In the genomic region with DNA sequence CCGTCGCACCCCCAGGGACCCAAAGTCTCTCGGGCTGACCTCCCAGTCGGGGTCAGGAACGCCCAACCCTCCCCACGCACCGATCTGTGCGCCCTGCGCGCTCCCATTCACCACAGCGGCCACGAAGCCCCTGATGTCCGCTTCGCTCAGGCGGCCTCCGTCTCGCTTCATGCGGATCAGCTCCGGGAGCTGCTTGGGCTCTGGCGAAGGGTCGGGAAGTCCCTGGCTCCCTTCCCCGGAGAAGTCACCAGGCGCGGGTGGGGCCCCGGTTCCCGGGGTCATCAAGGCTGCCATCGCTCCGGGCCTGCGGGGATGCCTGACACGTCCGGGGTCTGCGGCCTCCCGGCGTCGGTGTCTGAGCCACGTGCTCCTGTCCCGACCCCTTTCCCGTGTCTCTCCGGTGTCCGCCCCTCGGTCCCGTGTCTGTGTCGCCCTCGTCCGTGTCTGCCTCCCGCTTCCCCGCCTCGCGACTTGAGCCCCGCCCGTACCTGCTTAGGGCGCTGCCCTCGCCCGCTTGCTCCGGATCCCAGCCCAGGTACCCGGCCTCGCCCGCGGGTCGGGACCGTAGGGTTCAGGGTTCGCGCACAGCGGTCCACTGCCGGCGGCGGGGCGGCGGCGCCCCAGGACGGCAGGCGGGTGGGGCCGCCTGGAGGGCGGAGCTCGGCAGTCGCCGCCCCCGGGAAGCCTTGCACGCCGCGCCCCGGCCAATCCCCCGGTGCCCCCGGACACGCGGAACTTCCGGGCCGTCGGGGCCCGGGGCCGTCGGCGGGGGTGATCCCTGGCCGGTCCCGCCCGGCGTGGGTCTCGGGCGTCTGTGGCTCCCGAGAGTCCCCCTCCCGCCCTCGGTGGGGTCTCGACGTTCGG, we compare ENCODE assay signal across 8 cellular contexts. TPM values are rescaled to one million over a fixed set of nuclear protein-coding genes. Genes with fewer than 3 reads are reported as not detected.
DNase-seq lines count a peak whose midpoint lies in the region; ATAC-seq and TF ChIP-seq lines count a peak whose summit lies in the region.

TSS of gene TYMP (minus strand) at position 597 of the 864 bp plus-strand sequence. CDS start at position 294, 303 bp downstream.

- DNase-seq in AG08395 (ENCODE audit: low spot score) (peak; percentile 67), RPMI7951 (ENCODE audit: low read depth) (no peak), ascending aorta (ENCODE audit: low spot score in 2 of 2) (peak in 1 of 2 donors; percentile 82), spleen (no peak), HCEC 1CT (no peak)

- H3K4me1 ChIP-seq in ascending aorta: peaks cover 18 to 35% of the 10 kb centered on the region in 2 donors
- peaks cover 22 to 96% (median 79%) of the 10 kb centered on the region in 6 donors for H3K4me1 ChIP-seq in spleen

- H3K9me3 ChIP-seq in ascending aorta (no peaks in the 10 kb centered on the region), iPS-18c (ENCODE audit: control insufficient read depth, insufficient read depth, low read length) (peaks cover 6% of the 10 kb centered on the region), spleen (no peaks in the 10 kb centered on the region)

- no peaks in the 10 kb centered on the region for H3K36me3 ChIP-seq in ascending aorta
- peaks cover 0 to 18% (median 0%) of the 10 kb centered on the region in 6 donors for H3K36me3 ChIP-seq in spleen

- peak; percentile 20 for ATAC-seq in GM19452 (IDR thresholded peaks at IDR 0.05; ENCODE audit: unreplicated experiment)
- ATAC-seq in GM19328 (IDR thresholded peaks at IDR 0.05; ENCODE audit: unreplicated experiment): no peak

- H3K27ac ChIP-seq in ascending aorta (peak within 1 kb of the TSS; percentile 80 to 91), spleen (peak within 1 kb of the TSS; percentile 97 to 100 (median 99))

- intact Hi-C loops in ascending aorta (cut with DNase I): loop anchor here (5.0 kb wide), 1 partner anchor 98 kb away; the partner anchor contains the start of gene ARSA
- intact Hi-C loops in spleen (cut with DNase I; ENCODE audit: low total_unique reads): no loop called here

- peak within 1 kb of the TSS; percentile 61 to 78 for H3K4me3 ChIP-seq in ascending aorta
- peak within 1 kb of the TSS; percentile 52 for H3K4me3 ChIP-seq in iPS-18c (ENCODE audit: insufficient read depth, low read depth, low read length)
- peak within 1 kb of the TSS; percentile 50 to 97 (median 64) for H3K4me3 ChIP-seq in spleen

- WGBS in spleen, 5 donors: 5 to 50% (median 11%) methylated on average over 28 to 105 of the region's 105 CpGs

- TF ChIP-seq CTCF in ascending aorta (IDR thresholded peaks at IDR 0.05): no peak
- TF ChIP-seq CTCF in spleen (IDR thresholded peaks at IDR 0.05 in 8 of 11, conservative IDR thresholded peaks at IDR 0.05 in 3 of 11): peak in 1 of 11 experiments; percentile 42

- H3K27me3 ChIP-seq in ascending aorta (peaks cover 11% of the 10 kb centered on the region), spleen (replicated peaks in 1 of 7) (no peaks in the 10 kb centered on the region)

- peak in 2 of 3 donors; percentile 16 to 74 for TF ChIP-seq POLR2A in spleen (IDR thresholded peaks at IDR 0.05)

RNA-seq across cellular contexts. Expression of gene TYMP, which starts in this region (rescaled TPM):
- total RNA-seq in RPMI7951 (2014; rRNA removed; shearing (Covaris generic)): 16.5 and 27.5 TPM in 2 replicates
- 150 TPM for total RNA-seq in ascending aorta
- 100 to 1,000 TPM in 6 of 7 donors, 10 to 100 TPM in 1; 73.7 to 284 (median 152) TPM for total RNA-seq in spleen
- polyA plus RNA-seq in spleen: 100 to 1,000 TPM in 1 of 3 donors, 10 to 100 TPM in 2; 88.3 to 166 (median 92.3) TPM
